In the genomic region with DNA sequence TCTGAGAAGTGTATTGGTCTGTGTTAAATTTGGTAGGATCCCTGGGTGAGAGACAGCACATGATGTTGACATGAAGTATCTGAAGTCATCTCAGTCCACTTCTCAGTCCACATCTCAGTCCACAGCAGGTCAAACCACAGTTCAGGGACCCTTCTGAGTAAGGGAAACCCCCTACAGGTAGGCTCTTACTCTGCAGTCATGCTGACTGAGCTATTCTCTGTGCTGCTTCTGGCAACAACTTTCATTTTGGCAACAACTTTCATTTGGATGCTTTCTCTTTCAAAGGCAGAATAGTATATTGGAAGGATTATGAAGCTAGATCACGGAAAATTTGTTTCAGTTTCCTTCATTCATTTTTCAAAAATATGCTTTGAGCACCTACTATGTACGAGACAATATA, we compare ENCODE assay signal across 12 cellular contexts.
DNase-seq lines count a peak whose midpoint lies in the region; ATAC-seq and TF ChIP-seq lines count a peak whose summit lies in the region.
"Had no signal": no experiment of that assay in that cellular context is flagged by ENCODE, and none has a peak within 500 bp of the region (broad histone marks: within the 10 kb centered on the region; RNA-seq: fewer than 3 reads in every experiment).

No MANE protein-coding gene starts in this region.

- no peak for TF ChIP-seq CTCF in A673 (conservative IDR thresholded peaks at IDR 0.05; ENCODE audit: low read depth, low read length)

- no peaks in the 10 kb centered on the region for H3K36me3 ChIP-seq in A673 (ENCODE audit: insufficient read depth, low read length, poor library complexity, severe bottlenecking)
- H3K36me3 ChIP-seq: lower lobe of right lung, SJSA1 had no signal

- no peaks in the 10 kb centered on the region for H3K9me3 ChIP-seq in A673 (ENCODE audit: low read depth, low read length, poor library complexity, severe bottlenecking)
- H3K9me3 ChIP-seq: lower lobe of right lung, SJSA1 had no signal

- H3K4me3 ChIP-seq in A673 (ENCODE audit: low read depth, low read length, poor library complexity, severe bottlenecking), result no peak overlapping the region
- H3K4me3 ChIP-seq: lower lobe of right lung, SJSA1 had no signal

- no peak for DNase-seq in cerebellar cortex (ENCODE audit: low spot score)
- DNase-seq in mesenteric fat pad (ENCODE audit: low spot score), result no peak
- DNase-seq in A673 (ENCODE audit: low spot score), result no peak
- no peak for DNase-seq in NCI-H1105 (lab: John Stamatoyannopoulos, UW)
- DNase-seq: activated CD4-positive, CD25-positive, alpha-beta regulatory T cell treated with anti-CD3 and anti-CD28 coated beads, Interleukin-2, amount 50 U/mL, for 72 hours; lower lobe of right lung; NCI-H1092 treated with DMSO at 0.1 percent for 48 hours; NCI-H748 treated with DMSO at 0.1 percent for 48 hours had no signal

- POLR2A ChIA-PET in A673 (lab: Charles Lee; ENCODE audit: low non-redundant PET), result no interaction called here

- peaks cover 30% of the 10 kb centered on the region for H3K27me3 ChIP-seq in A673 (replicated peaks; ENCODE audit: insufficient read depth, low read depth, low read length, poor library complexity)
- H3K27me3 ChIP-seq: SJSA1 had no signal

- intact Hi-C loops in A673 (cut with micrococcal nuclease; ENCODE audit: unreplicated experiment), result no loop called here

- CTCF ChIA-PET in A673 (lab: Charles Lee), result no interaction called here

- peak; percentile 81 for ATAC-seq in GM18907 (IDR thresholded peaks at IDR 0.05; ENCODE audit: unreplicated experiment)
- ATAC-seq in GM21576 (IDR thresholded peaks at IDR 0.05; ENCODE audit: unreplicated experiment), result peak; percentile 81
- ATAC-seq in HG03097 (IDR thresholded peaks at IDR 0.05; ENCODE audit: low FRiP score, unreplicated experiment), result peak; percentile 86
- ATAC-seq: lower lobe of right lung had no signal

- no peaks in the 10 kb centered on the region for H3K4me1 ChIP-seq in A673 (ENCODE audit: insufficient read depth, low read length, poor library complexity, severe bottlenecking)
- H3K4me1 ChIP-seq: lower lobe of right lung, SJSA1 had no signal

- no TSS peak for BruUV-seq in A673 (replicated peaks; lab: Mats Ljungman, UMichigan)

- no peak overlapping the region for H3K27ac ChIP-seq in A673 (ENCODE audit: low read depth, low read length, poor library complexity, severe bottlenecking)
- H3K27ac ChIP-seq: lower lobe of right lung, SJSA1 had no signal
